Comparison of ENCODE assay signal across 8 cellular contexts in genomic region chr2:238425505-238425978, GRCh38. TPM values are rescaled to one million over a fixed set of nuclear protein-coding genes. Genes with fewer than 3 reads are reported as not detected.
DNase-seq lines count a peak whose midpoint lies in the region; FAIRE-seq and TF ChIP-seq lines count a peak whose summit lies in the region.

No MANE protein-coding gene starts in this region.

- peak overlapping the region; percentile 97 for H3K9ac ChIP-seq in SU-DHL-6 (ENCODE audit: low read length)
- H3K9ac ChIP-seq in iPS-18a (ENCODE audit: low read length): no peak overlapping the region

- peak overlapping the region; percentile 86 for H3K4me3 Mint-ChIP-seq in activated naive CD4-positive, alpha-beta T cell treated with anti-CD3 and anti-CD28 coated beads, Interleukin-2, amount 10 ng/mL, durations not matched to agents 7 days and 5 days
- no peak overlapping the region for H3K4me3 Mint-ChIP-seq in endothelial cell (ENCODE audit: unreplicated experiment)

- peaks cover 35% of the 10 kb centered on the region for H3K4me1 Mint-ChIP-seq in activated naive CD4-positive, alpha-beta T cell treated with anti-CD3 and anti-CD28 coated beads, Interleukin-2, amount 10 ng/mL, durations not matched to agents 7 days and 5 days
- peaks cover 26% of the 10 kb centered on the region for H3K4me1 Mint-ChIP-seq in endothelial cell (ENCODE audit: unreplicated experiment)

- peaks cover 20% of the 10 kb centered on the region for H3K4me1 ChIP-seq in iPS-18a (ENCODE audit: control insufficient read depth, low read depth, low read length)

- CTCF ChIA-PET in activated naive CD4-positive, alpha-beta T cell treated with anti-CD3 and anti-CD28 coated beads, Interleukin-2, amount 10 ng/mL, durations not matched to agents 7 days and 5 days (lab: Charles Lee): no interaction called here

- H3K4me2 ChIP-seq in SU-DHL-6 (ENCODE audit: low read depth, low read length, poor library complexity, severe bottlenecking): peak overlapping the region; percentile 55

- no peaks in the 10 kb centered on the region for H3K27me3 ChIP-seq in SU-DHL-6 (ENCODE audit: low read length)
- no peaks in the 10 kb centered on the region for H3K27me3 ChIP-seq in iPS-18a (ENCODE audit: control insufficient read depth, insufficient read depth, low read length)

- H3K79me2 ChIP-seq in SU-DHL-6 (ENCODE audit: insufficient read depth, low read length): peaks cover 36% of the 10 kb centered on the region

- H3K36me3 Mint-ChIP-seq in activated naive CD4-positive, alpha-beta T cell treated with anti-CD3 and anti-CD28 coated beads, Interleukin-2, amount 10 ng/mL, durations not matched to agents 7 days and 5 days: peaks cover 22% of the 10 kb centered on the region
- peaks cover 7% of the 10 kb centered on the region for H3K36me3 Mint-ChIP-seq in endothelial cell (ENCODE audit: low read depth, unreplicated experiment)

- no peaks in the 10 kb centered on the region for H4K20me1 ChIP-seq in SU-DHL-6 (ENCODE audit: low read depth, low read length)

- H3F3A ChIP-seq in SU-DHL-6 (ENCODE audit: insufficient read depth): 0 out of 2 replicates have a peak, but pooled peaks cover 3% of the 10 kb centered on the region

- H3K36me3 ChIP-seq in SU-DHL-6 (ENCODE audit: low read length) (no peaks in the 10 kb centered on the region), iPS-18a (ENCODE audit: control insufficient read depth, low read depth, low read length) (no peaks in the 10 kb centered on the region)

- no peaks in the 10 kb centered on the region for H3K9me2 ChIP-seq in SU-DHL-6 (replicated peaks; ENCODE audit: insufficient read depth, low read length)

- peak overlapping the region; percentile 83 for H3K27ac Mint-ChIP-seq in activated naive CD4-positive, alpha-beta T cell treated with anti-CD3 and anti-CD28 coated beads, Interleukin-2, amount 10 ng/mL, durations not matched to agents 7 days and 5 days
- no peak overlapping the region for H3K27ac Mint-ChIP-seq in endothelial cell (ENCODE audit: unreplicated experiment)

- H3K9me3 Mint-ChIP-seq in activated naive CD4-positive, alpha-beta T cell treated with anti-CD3 and anti-CD28 coated beads, Interleukin-2, amount 10 ng/mL, durations not matched to agents 7 days and 5 days: no peaks in the 10 kb centered on the region
- no peaks in the 10 kb centered on the region for H3K9me3 Mint-ChIP-seq in endothelial cell (ENCODE audit: unreplicated experiment)

- DNase-seq in activated naive CD4-positive, alpha-beta T cell treated with anti-CD3 and anti-CD28 coated beads, Interleukin-2, amount 10 ng/mL, durations not matched to agents 7 days and 5 days: no peak
- DNase-seq in activated naive CD4-positive, alpha-beta T cell treated with anti-CD3 and anti-CD28 coated beads, Interleukin-2, amount 50 U/mL, for 16 hours: no peak
- DNase-seq in endothelial cell (ENCODE audit: low spot score) (no peak), urothelium cell line (ENCODE audit: low spot score) (no peak), hypothalamus (lab: John Stamatoyannopoulos, UW) (no peak)

- no peak for TF ChIP-seq CTCF in SU-DHL-6 (IDR thresholded peaks at IDR 0.05; ENCODE audit: insufficient read depth, low read length, poor library complexity, severe bottlenecking)
- no peak for TF ChIP-seq CTCF in endothelial cell (IDR thresholded peaks at IDR 0.05; ENCODE audit: unreplicated experiment)

- H3K27me3 Mint-ChIP-seq in activated naive CD4-positive, alpha-beta T cell treated with anti-CD3 and anti-CD28 coated beads, Interleukin-2, amount 10 ng/mL, durations not matched to agents 7 days and 5 days: peaks cover 4% of the 10 kb centered on the region
- H3K27me3 Mint-ChIP-seq in endothelial cell (ENCODE audit: unreplicated experiment): peaks cover 14% of the 10 kb centered on the region

- H3K4me3 ChIP-seq in SU-DHL-6 (ENCODE audit: insufficient read depth, low read length, poor library complexity, severe bottlenecking) (peak overlapping the region; percentile 67), iPS-18a (ENCODE audit: low read length) (peak overlapping the region; percentile 92)

- FAIRE-seq in urothelium cell line (lab: Jason Lieb, UNC): no peak

- H3K9me3 ChIP-seq in SU-DHL-6 (ENCODE audit: insufficient read depth, low read length) (no peaks in the 10 kb centered on the region), iPS-18a (ENCODE audit: control insufficient read depth, low read depth, low read length) (no peaks in the 10 kb centered on the region)

- H2AFZ ChIP-seq in SU-DHL-6 (ENCODE audit: low read depth, low read length, severe bottlenecking): no peak overlapping the region

- H3K27ac ChIP-seq in SU-DHL-6 (ENCODE audit: low read depth, low read length) (no peak overlapping the region), iPS-18a (ENCODE audit: low read length) (no peak overlapping the region), temporal lobe (ENCODE audit: low read depth, low read length) (peak overlapping the region; percentile 63)

RNA-seq across cellular contexts. Expression of gene ASB1, which starts 1.2 kb away (rescaled TPM):
- total RNA-seq in temporal lobe (15.0 TPM), endothelial cell (ENCODE audit: unreplicated experiment) (8.5 TPM)
